Comparison of ENCODE assay signal across 9 cellular contexts in genomic region chr11:134124660-134125451, GRCh38. TPM values are rescaled to one million over a fixed set of nuclear protein-coding genes. Genes with fewer than 3 reads are reported as not detected.
A peak's percentile ranks its signal among the peaks of the same experiment; 100 is the strongest.
DNase-seq lines count a peak whose midpoint lies in the region; ATAC-seq and TF ChIP-seq lines count a peak whose summit lies in the region.
"Had no signal": no experiment of that assay in that cellular context is flagged by ENCODE, and none has a peak within 500 bp of the region (broad histone marks: within the 10 kb centered on the region; RNA-seq: fewer than 3 reads in every experiment).

No MANE protein-coding gene starts in this region.

- BruUV-seq in A673 (replicated peaks; lab: Mats Ljungman, UMichigan): no TSS peak

- H3K27ac Mint-ChIP-seq in nephron (peak overlapping the region; percentile 1 to 63 (median 33)), CD14-positive monocyte (no peak overlapping the region)

- H3K4me3 Mint-ChIP-seq in nephron (peak overlapping the region; percentile 72 to 86 (median 79)), CD14-positive monocyte (peak overlapping the region in 1 of 2 donors; percentile 76)

- DNase-seq in A673 (ENCODE audit: low spot score) (no peak), fibroblast of peridontal ligament (ENCODE audit: extremely low read depth) (peak; percentile 57), CD14-positive monocyte (ENCODE audit: low spot score) (no peak), middle frontal gyrus (ENCODE audit: extremely low spot score, low spot score) (no peak), omental fat pad (ENCODE audit: low spot score) (no peak)

- H3K36me3 ChIP-seq in A673 (ENCODE audit: insufficient read depth, low read length, poor library complexity, severe bottlenecking): no peaks in the 10 kb centered on the region
- H3K36me3 ChIP-seq: SJSA1 had no signal

- intact Hi-C loops in A673 (cut with micrococcal nuclease; ENCODE audit: unreplicated experiment): no loop called here
- intact Hi-C loops in CD14-positive monocyte (cut with micrococcal nuclease): no loop called here

- POLR2A ChIA-PET in A673 (lab: Charles Lee; ENCODE audit: low non-redundant PET): no interaction called here

- peaks cover under 1% of the 10 kb centered on the region for H3K9me3 Mint-ChIP-seq in nephron
- H3K9me3 Mint-ChIP-seq in CD14-positive monocyte: peaks cover 0 to 7% (median 6%) of the 10 kb centered on the region in 7 donors

- H3K36me3 Mint-ChIP-seq in nephron (ENCODE audit: low read depth): peaks cover 21% of the 10 kb centered on the region
- H3K36me3 Mint-ChIP-seq in CD14-positive monocyte: peaks cover 0 to 5% of the 10 kb centered on the region in 2 donors

- no peak overlapping the region for H3K27ac ChIP-seq in A673 (ENCODE audit: low read depth, low read length, poor library complexity, severe bottlenecking)
- H3K27ac ChIP-seq: SJSA1 had no signal

- CTCF ChIA-PET in A673 (lab: Charles Lee): no interaction called here

- peaks cover 43% of the 10 kb centered on the region for H3K27me3 ChIP-seq in A673 (replicated peaks; ENCODE audit: insufficient read depth, low read depth, low read length, poor library complexity)
- H3K27me3 ChIP-seq: SJSA1 had no signal

- H3K27me3 Mint-ChIP-seq in nephron (ENCODE audit: low read depth) (peaks cover 37% of the 10 kb centered on the region), CD14-positive monocyte (ENCODE audit: low read depth in 3 of 3) (peaks cover 33 to 50% (median 45%) of the 10 kb centered on the region in 3 donors)

- ATAC-seq in SK-N-SH treated with all-trans-retinoic acid at 6 μM for 48 hours: peak; percentile 50
- ATAC-seq in GM21367 (IDR thresholded peaks at IDR 0.05; ENCODE audit: unreplicated experiment): no peak
- no peak for ATAC-seq in omental fat pad (ENCODE audit: low FRiP score)

- H3K9me3 ChIP-seq in A673 (ENCODE audit: low read depth, low read length, poor library complexity, severe bottlenecking): no peaks in the 10 kb centered on the region
- H3K9me3 ChIP-seq: SJSA1 had no signal

- H3K4me1 Mint-ChIP-seq in nephron (peaks cover 66% of the 10 kb centered on the region), CD14-positive monocyte (peaks cover 6% of the 10 kb centered on the region)

- no peaks in the 10 kb centered on the region for H3K4me1 ChIP-seq in A673 (ENCODE audit: insufficient read depth, low read length, poor library complexity, severe bottlenecking)
- H3K4me1 ChIP-seq: SJSA1 had no signal

- H3K4me3 ChIP-seq in A673 (ENCODE audit: low read depth, low read length, poor library complexity, severe bottlenecking): peak overlapping the region; percentile 15
- H3K4me3 ChIP-seq: SJSA1 had no signal

- no peak for TF ChIP-seq CTCF in A673 (conservative IDR thresholded peaks at IDR 0.05; ENCODE audit: low read depth, low read length)
- no peak for TF ChIP-seq CTCF in nephron (IDR thresholded peaks at IDR 0.05; ENCODE audit: unreplicated experiment in 3 of 3)
- no peak for TF ChIP-seq CTCF in CD14-positive monocyte (IDR thresholded peaks at IDR 0.05)
- no peak for TF ChIP-seq CTCF in omental fat pad (IDR thresholded peaks at IDR 0.05)

TF ChIP-seq in SK-N-SH treated with all-trans-retinoic acid at 6 μM for 48 hours, 23 proteins besides CTCF, POLR2A, EP300 and RAD21:
- TF ChIP-seq ZFP3 (CRISPR knock-in tag; IDR thresholded peaks at IDR 0.05) (0 out of 2 replicates have a peak, but pooled peaks have one; percentile 21), RARB (CRISPR knock-in tag; IDR thresholded peaks at IDR 0.05) (no peak)

RNA-seq across cellular contexts. Expression of gene JAM3, which starts 56.0 kb away (rescaled TPM):
- 9.0 and 14.5 TPM in 2 replicates for total RNA-seq in A673 (2021)
- polyA plus RNA-seq in CD14-positive monocyte: under 1 TPM; 0.12 to 0.25 TPM
- 10 to 100 TPM; 17.2 to 33.1 (median 20.0) TPM for total RNA-seq in omental fat pad

Comparison
In these comparisons a context has a peak if more than half of its experiments do, and no peak if none do; other contexts are left out.
1. H3K27ac Mint-ChIP-seq: peak in nephron (3 of 3); none in CD14-positive monocyte (0 of 7).